In genomic region chr16:15542261-15542660, GRCh38 we compare ENCODE assay signal across 1 cellular context.
TF ChIP-seq lines count a peak whose summit lies in the region.

No MANE protein-coding gene starts in this region.

TF ChIP-seq in GM23338, 12 proteins besides CTCF, POLR2A, EP300 and RAD21 (continued from another document):
- TF ChIP-seq REST (IDR thresholded peaks at IDR 0.05; ENCODE audit: unreplicated experiment) (no peak), STAT1 (IDR thresholded peaks at IDR 0.05; ENCODE audit: unreplicated experiment) (no peak)
